In genomic region chr16:46621006-46621629, GRCh38 we compare ENCODE assay signal across 9 cellular contexts. TPM values are rescaled to one million over a fixed set of nuclear protein-coding genes. Genes with fewer than 3 reads are reported as not detected.
DNase-seq lines count a peak whose midpoint lies in the region; ATAC-seq and TF ChIP-seq lines count a peak whose summit lies in the region.
"Had no signal": no experiment of that assay in that cellular context is flagged by ENCODE, and none has a peak within 500 bp of the region (broad histone marks: within the 10 kb centered on the region; RNA-seq: fewer than 3 reads in every experiment).

SHCBP1 (minus strand) TSS chr16:46621379; CDS start chr16:46621359, 20 bp downstream.

- H3K27ac ChIP-seq in BLaER1 = peak within 1 kb of the TSS; percentile 88
- H3K27ac ChIP-seq: epithelial cell of prostate had no signal

- no peaks in the 10 kb centered on the region for H3K9me3 Mint-ChIP-seq in activated CD4-positive, alpha-beta T cell treated with anti-CD3 and anti-CD28 coated beads, Interleukin-2, amount 10 ng/mL, durations not matched to agents 24 days and 14 days

- H4K20me1 ChIP-seq in BLaER1 = no peaks in the 10 kb centered on the region

- H3K9ac ChIP-seq in BLaER1 = peak within 1 kb of the TSS; percentile 89

- peak within 1 kb of the TSS; percentile 97 for H3K27ac Mint-ChIP-seq in activated CD4-positive, alpha-beta T cell treated with anti-CD3 and anti-CD28 coated beads, Interleukin-2, amount 10 ng/mL, durations not matched to agents 24 days and 14 days

- peak within 1 kb of the TSS; percentile 87 for H3K4me2 ChIP-seq in BLaER1

- peak within 1 kb of the TSS; percentile 86 for H3K4me3 ChIP-seq in BLaER1
- peak within 1 kb of the TSS; percentile 8 for H3K4me3 ChIP-seq in lower leg skin (ENCODE audit: low read depth, poor library complexity, severe bottlenecking)

- no peaks in the 10 kb centered on the region for H3K27me3 Mint-ChIP-seq in activated CD4-positive, alpha-beta T cell treated with anti-CD3 and anti-CD28 coated beads, Interleukin-2, amount 10 ng/mL, durations not matched to agents 24 days and 14 days

- 0 to 1% methylated on average over 25 to 37 of the region's 51 CpGs for WGBS in lower leg skin, 2 donors

- peaks cover 32% of the 10 kb centered on the region for H3K36me3 ChIP-seq in BLaER1

- H3K36me3 Mint-ChIP-seq in activated CD4-positive, alpha-beta T cell treated with anti-CD3 and anti-CD28 coated beads, Interleukin-2, amount 10 ng/mL, durations not matched to agents 24 days and 14 days (ENCODE audit: low read depth) = peaks cover 22% of the 10 kb centered on the region

- intact Hi-C loops in activated CD4-positive, alpha-beta T cell treated with anti-CD3 and anti-CD28 coated beads, Interleukin-2, amount 10 ng/mL, durations not matched to agents 24 days and 14 days (cut with micrococcal nuclease) = loop anchor here (1.0 to 5.0 kb wide), 3 partner anchors 67 to 166 kb away; partner anchors contain the start of genes ORC6 and VPS35
- intact Hi-C loops in lower leg skin (cut with DNase I; ENCODE audit: low total_unique reads) = no loop called here

- peak; percentile 94 for ATAC-seq in HG03432 (IDR thresholded peaks at IDR 0.05; ENCODE audit: unreplicated experiment)

- H3K4me1 Mint-ChIP-seq in activated CD4-positive, alpha-beta T cell treated with anti-CD3 and anti-CD28 coated beads, Interleukin-2, amount 10 ng/mL, durations not matched to agents 24 days and 14 days = peaks cover 23% of the 10 kb centered on the region

- peak within 1 kb of the TSS; percentile 97 for H3K4me3 Mint-ChIP-seq in activated CD4-positive, alpha-beta T cell treated with anti-CD3 and anti-CD28 coated beads, Interleukin-2, amount 10 ng/mL, durations not matched to agents 24 days and 14 days

- peaks cover 30% of the 10 kb centered on the region for H3K4me1 ChIP-seq in BLaER1

- H3K27me3 ChIP-seq in BLaER1 = no peaks in the 10 kb centered on the region

- TF ChIP-seq POLR2A in lower leg skin (IDR thresholded peaks at IDR 0.05) = no peak

- DNase-seq in GM19238 (ENCODE audit: insufficient read length, low spot score) = peak; percentile 83
- DNase-seq in NCI-H524 (lab: John Stamatoyannopoulos, UW) = peak; percentile 86 to 88
- DNase-seq in activated CD4-positive, alpha-beta T cell treated with anti-CD3 and anti-CD28 coated beads, Interleukin-2, amount 10 ng/mL, durations not matched to agents 24 days and 14 days = peak; percentile 96
- peak; percentile 74 to 93 for DNase-seq in dermis microvascular lymphatic vessel endothelial cell (ENCODE audit: low read depth in 2 of 2)
- DNase-seq in lower leg skin (ENCODE audit: low spot score in 2 of 2) = peak; percentile 77 to 95
- peak; percentile 72 to 79 for DNase-seq in stimulated activated CD4-positive, alpha-beta T cell treated with anti-CD3 and anti-CD28 coated beads, Interleukin-4, amount 100 ng/mL, for 48 hours (ENCODE audit: low read depth in 2 of 2)

- TF ChIP-seq CTCF in lower leg skin (IDR thresholded peaks at IDR 0.05) = no peak

- H3K9me3 ChIP-seq in BLaER1 = no peaks in the 10 kb centered on the region

RNA-seq across cellular contexts. Expression of gene SHCBP1, which starts in this region (rescaled TPM):
- 43.9 and 47.6 TPM in 2 replicates for total RNA-seq in activated CD4-positive, alpha-beta T cell treated with anti-CD3 and anti-CD28 coated beads, Interleukin-2, amount 10 ng/mL, durations not matched to agents 24 days and 14 days
- 8.0 and 16.8 TPM in 2 replicates for total RNA-seq in dermis microvascular lymphatic vessel endothelial cell
- 1 to 10 TPM in 3 of 4 donors, under 1 TPM in 1; 0.76 to 1.4 (median 1.3) TPM for total RNA-seq in lower leg skin

Comparison
In these comparisons a context has a peak if more than half of its experiments do, and no peak if none do; other contexts are left out.
1. Peak in every context shown above with its lines: DNase-seq, ATAC-seq, H3K4me3 ChIP-seq and H3K27ac ChIP-seq.